Comparison of ENCODE assay signal across 7 cellular contexts in the genomic region with DNA sequence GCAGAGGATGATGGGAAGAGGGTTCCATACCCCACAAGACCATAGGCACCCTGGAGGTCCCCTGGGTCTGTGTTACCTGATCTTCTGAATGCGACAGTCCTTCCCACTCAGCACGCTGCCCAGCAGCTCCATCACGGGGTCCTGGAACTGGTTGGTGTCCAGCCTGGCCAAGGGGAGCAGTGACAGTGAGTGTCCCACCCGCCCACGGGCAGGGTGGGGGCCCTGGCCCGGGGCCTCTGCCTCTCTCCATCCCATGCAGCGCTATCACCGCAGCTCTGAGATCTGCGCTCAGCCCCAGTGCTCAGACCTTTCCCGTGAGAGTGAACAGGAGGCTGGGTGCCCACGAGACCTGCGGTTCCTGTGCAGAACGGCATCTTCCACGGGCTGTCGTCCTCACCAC. TPM values are rescaled to one million over a fixed set of nuclear protein-coding genes. Genes with fewer than 3 reads are reported as not detected.
"Had no signal": no experiment of that assay in that cellular context is flagged by ENCODE, and none has a peak within 500 bp of the region (broad histone marks: within the 10 kb centered on the region; RNA-seq: fewer than 3 reads in every experiment).

No MANE protein-coding gene starts in this region.

- FAIRE-seq: H1, H54 had no signal

- H3K4me3 ChIP-seq: GM23338 had no signal

- H2AFZ ChIP-seq: GM23338 had no signal

- DNase-seq: H9, HCEC 1CT, KG1 had no signal

- H3K4me2 ChIP-seq: GM23338 had no signal

- ATAC-seq: GM23338 had no signal

RNA-seq across cellular contexts. Expression of gene NLRC3, which starts 15.6 kb away (rescaled TPM):
- total RNA-seq: HT-29 had no signal
